In genomic region chr20:6579824-6580223, GRCh38 we compare ENCODE assay signal across 21 cellular contexts.
DNase-seq lines count a peak whose midpoint lies in the region; ATAC-seq, FAIRE-seq and TF ChIP-seq lines count a peak whose summit lies in the region.
"Had no signal": no experiment of that assay in that cellular context is flagged by ENCODE, and none has a peak within 500 bp of the region (broad histone marks: within the 10 kb centered on the region; RNA-seq: fewer than 3 reads in every experiment).

No MANE protein-coding gene starts in this region.

- no peak overlapping the region for H3K4me3 Mint-ChIP-seq in astrocyte (ENCODE audit: unreplicated experiment)
- H3K4me3 Mint-ChIP-seq: CD4-positive, CD25-positive, alpha-beta regulatory T cell; CD8-positive, alpha-beta memory T cell had no signal

- H3K27me3 Mint-ChIP-seq in astrocyte (ENCODE audit: low read depth, unreplicated experiment): no peaks in the 10 kb centered on the region
- H3K27me3 Mint-ChIP-seq: CD4-positive, CD25-positive, alpha-beta regulatory T cell; CD8-positive, alpha-beta memory T cell had no signal

- H3K36me3 ChIP-seq in left ventricle myocardium inferior (no peaks in the 10 kb centered on the region), astrocyte (ENCODE audit: insufficient read depth, low read length) (no peaks in the 10 kb centered on the region), neuronal stem cell (replicated peaks in 1 of 2; ENCODE audit: control insufficient read depth in 2 of 2, insufficient read depth in 2 of 2, low read length in 2 of 2) (no peaks in the 10 kb centered on the region)
- H3K36me3 ChIP-seq: BE2C had no signal

- H3K9ac ChIP-seq in astrocyte (ENCODE audit: low read length): no peak overlapping the region
- H3K9ac ChIP-seq in neuronal stem cell (ENCODE audit: low read depth, low read length, poor library complexity): no peak overlapping the region
- H3K9ac ChIP-seq: GM23248 had no signal

- no peaks in the 10 kb centered on the region for H3K9me3 Mint-ChIP-seq in astrocyte (ENCODE audit: unreplicated experiment)

- H3K9me3 ChIP-seq in left ventricle myocardium inferior (replicated peaks) (no peaks in the 10 kb centered on the region), right cardiac atrium (ENCODE audit: control insufficient read depth, low read length) (no peaks in the 10 kb centered on the region), astrocyte (ENCODE audit: insufficient read depth, low read depth, low read length) (no peaks in the 10 kb centered on the region), neuronal stem cell (replicated peaks in 1 of 2; ENCODE audit: control insufficient read depth in 2 of 2, insufficient read depth in 1 of 2, low read depth in 1 of 2, low read length in 2 of 2) (no peaks in the 10 kb centered on the region)
- H3K9me3 ChIP-seq: BE2C had no signal

- no peaks in the 10 kb centered on the region for H3K36me3 Mint-ChIP-seq in astrocyte (ENCODE audit: low read depth, unreplicated experiment)
- H3K36me3 Mint-ChIP-seq: CD4-positive, CD25-positive, alpha-beta regulatory T cell; CD8-positive, alpha-beta memory T cell had no signal

- H3K14ac ChIP-seq in neuronal stem cell (ENCODE audit: low read length): no peak overlapping the region

- H3K79me1 ChIP-seq in neuronal stem cell (ENCODE audit: low read depth, low read length): no peaks in the 10 kb centered on the region

- H2BK120ac ChIP-seq in neuronal stem cell (ENCODE audit: low read depth, low read length): no peak overlapping the region

- no peak overlapping the region for H3K4ac ChIP-seq in neuronal stem cell (ENCODE audit: low read length)

- no peak overlapping the region for H2AK5ac ChIP-seq in neuronal stem cell (ENCODE audit: low read depth, low read length)

- no peak overlapping the region for H3K27ac Mint-ChIP-seq in astrocyte (ENCODE audit: unreplicated experiment)
- H3K27ac Mint-ChIP-seq: CD4-positive, CD25-positive, alpha-beta regulatory T cell; CD8-positive, alpha-beta memory T cell had no signal

- ATAC-seq in right cardiac atrium: no peak

- H3K4me2 ChIP-seq in astrocyte (ENCODE audit: low read length): no peak overlapping the region
- no peak overlapping the region for H3K4me2 ChIP-seq in neuronal stem cell (ENCODE audit: insufficient read depth, low read length, poor library complexity, severe bottlenecking)

- DNase-seq in left ventricle myocardium inferior (no peak), right cardiac atrium (no peak), astrocyte (ENCODE audit: low read depth) (peak; percentile 41), fibroblast of peridontal ligament (ENCODE audit: extremely low read depth) (peak; percentile 54), neuronal stem cell (ENCODE audit: low spot score) (no peak), SHP77 (lab: John Stamatoyannopoulos, UW) (no peak)
- DNase-seq in stimulated activated CD8-positive, alpha-beta memory T cell treated with anti-CD3 and anti-CD28 coated beads, Interleukin-4, amount 100 ng/mL, for 48 hours: no peak
- DNase-seq: BE2C; C1 segment of cervical spinal cord; CD4-positive, CD25-positive, alpha-beta regulatory T cell; CD8-positive, alpha-beta memory T cell; COR-L47; DMS 273 treated with DMSO at 0.1 percent for 48 hours; DMS53; DND-41; EL; HCEC 1CT had no signal

- peaks cover 4% of the 10 kb centered on the region for H3K27me3 ChIP-seq in left ventricle myocardium inferior (ENCODE audit: low read depth)
- H3K27me3 ChIP-seq in right cardiac atrium (ENCODE audit: control insufficient read depth, insufficient read depth): no peaks in the 10 kb centered on the region
- H3K27me3 ChIP-seq in astrocyte (ENCODE audit: insufficient read depth, low read length): no peaks in the 10 kb centered on the region
- no peaks in the 10 kb centered on the region for H3K27me3 ChIP-seq in neuronal stem cell (ENCODE audit: control insufficient read depth in 3 of 3, insufficient read depth in 3 of 3, low read depth in 1 of 3, low read length in 3 of 3)
- H3K27me3 ChIP-seq: BE2C had no signal

- peak overlapping the region; percentile 49 for H2BK15ac ChIP-seq in neuronal stem cell (ENCODE audit: low read length)

- WGBS in right cardiac atrium: 59% methylated on average over 3 of the region's 3 CpGs
- no CpG with 5 or more reads among the region's 3 CpGs for whole genome bisulfite sequencing in neuronal stem cell (ENCODE audit: extremely low coverage in 2 of 2, insufficient read length in 2 of 2, insufficient replicate concordance in 1 of 2), 2 donors

- TF ChIP-seq CTCF in left ventricle myocardium inferior (IDR thresholded peaks at IDR 0.05; ENCODE audit: borderline replicate concordance): no peak
- no peak for TF ChIP-seq CTCF in astrocyte (IDR thresholded peaks at IDR 0.05; ENCODE audit: insufficient read depth, low read depth, low read length)

- H2AFZ ChIP-seq in astrocyte (ENCODE audit: low read depth, low read length): no peak overlapping the region
- no peak overlapping the region for H2AFZ ChIP-seq in neuronal stem cell (ENCODE audit: low read length)
- H2AFZ ChIP-seq: GM23248 had no signal

- intact Hi-C loops in left ventricle myocardium inferior (cut with micrococcal nuclease) (no loop called here), right cardiac atrium (cut with DNase I) (loop anchor here in 2 of 4 donors (5.0 to 10.0 kb wide), 2 partner anchors 235 to 242 kb away; no protein-coding TSS in a partner anchor)

- H3K79me2 ChIP-seq in astrocyte (ENCODE audit: insufficient read depth, low read length): no peaks in the 10 kb centered on the region

- no peak overlapping the region for H3K18ac ChIP-seq in neuronal stem cell (ENCODE audit: low read length)

- H3K23ac ChIP-seq in neuronal stem cell (ENCODE audit: low read depth, low read length, poor library complexity): no peak overlapping the region

- H3K4me1 ChIP-seq in left ventricle myocardium inferior (peaks cover 6% of the 10 kb centered on the region), right cardiac atrium (ENCODE audit: control insufficient read depth, insufficient read depth, low read length) (peaks cover 3% of the 10 kb centered on the region), astrocyte (ENCODE audit: insufficient read depth, low read length) (peaks cover 30% of the 10 kb centered on the region), neuronal stem cell (ENCODE audit: control insufficient read depth in 2 of 2, insufficient read depth in 1 of 2, low read depth in 1 of 2, low read length in 2 of 2) (peaks cover 0 to 5% of the 10 kb centered on the region in 2 donors)
- H3K4me1 ChIP-seq: BE2C had no signal

- H3K27ac ChIP-seq in left ventricle myocardium inferior (replicated peaks) (peak overlapping the region; percentile 31), right cardiac atrium (ENCODE audit: low read length) (no peak overlapping the region), astrocyte (ENCODE audit: low read depth, low read length) (no peak overlapping the region), neuronal stem cell (replicated peaks; ENCODE audit: low read length) (no peak overlapping the region)
- H3K27ac ChIP-seq: GM23248, HL-60 had no signal

- H2BK5ac ChIP-seq in neuronal stem cell (ENCODE audit: low read length): no peak overlapping the region

- FAIRE-seq in astrocyte (lab: Jason Lieb, UNC): no peak
- FAIRE-seq: GM12891, H54 had no signal

- no peak overlapping the region for H4K91ac ChIP-seq in neuronal stem cell (ENCODE audit: low read depth, low read length, poor library complexity)

- no peak overlapping the region for H4K8ac ChIP-seq in neuronal stem cell (ENCODE audit: low read depth, low read length)

- no peak overlapping the region for H2BK12ac ChIP-seq in neuronal stem cell (ENCODE audit: low read length)

- H3K4me3 ChIP-seq in left ventricle myocardium inferior: no peak overlapping the region
- H3K4me3 ChIP-seq in right cardiac atrium (ENCODE audit: low read length): no peak overlapping the region
- H3K4me3 ChIP-seq in astrocyte (ENCODE audit: insufficient read depth, low read depth, low read length): no peak overlapping the region
- no peak overlapping the region for H3K4me3 ChIP-seq in neuronal stem cell (ENCODE audit: low read length in 2 of 2)
- H3K4me3 ChIP-seq: GM23248 had no signal

- peaks cover 21% of the 10 kb centered on the region for H3K4me1 Mint-ChIP-seq in astrocyte (ENCODE audit: low read depth, unreplicated experiment)
- H3K4me1 Mint-ChIP-seq: CD4-positive, CD25-positive, alpha-beta regulatory T cell; CD8-positive, alpha-beta memory T cell had no signal

- H4K20me1 ChIP-seq in astrocyte (ENCODE audit: insufficient read depth, low read length): no peaks in the 10 kb centered on the region

Comparison
In these comparisons a context has a peak if more than half of its experiments do, and no peak if none do; other contexts are left out.
1. DNase-seq: peak in astrocyte (single experiment) and fibroblast of peridontal ligament (single experiment); none in left ventricle myocardium inferior (single experiment), right cardiac atrium (0 of 3), neuronal stem cell (single experiment), SHP77 (0 of 2) and stimulated activated CD8-positive, alpha-beta memory T cell treated with anti-CD3 and anti-CD28 coated beads, Interleukin-4, amount 100 ng/mL, for 48 hours (single experiment).